1 cellular context compared by ENCODE assay signal in genomic region chr7:79317728-79318127, GRCh38.
TF ChIP-seq lines count a peak whose summit lies in the region.

No MANE protein-coding gene starts in this region.

TF ChIP-seq in HepG2, 621 proteins besides CTCF, POLR2A, EP300 and RAD21 (continued from another document and continues in another):
- TF ChIP-seq, protein P1, sequence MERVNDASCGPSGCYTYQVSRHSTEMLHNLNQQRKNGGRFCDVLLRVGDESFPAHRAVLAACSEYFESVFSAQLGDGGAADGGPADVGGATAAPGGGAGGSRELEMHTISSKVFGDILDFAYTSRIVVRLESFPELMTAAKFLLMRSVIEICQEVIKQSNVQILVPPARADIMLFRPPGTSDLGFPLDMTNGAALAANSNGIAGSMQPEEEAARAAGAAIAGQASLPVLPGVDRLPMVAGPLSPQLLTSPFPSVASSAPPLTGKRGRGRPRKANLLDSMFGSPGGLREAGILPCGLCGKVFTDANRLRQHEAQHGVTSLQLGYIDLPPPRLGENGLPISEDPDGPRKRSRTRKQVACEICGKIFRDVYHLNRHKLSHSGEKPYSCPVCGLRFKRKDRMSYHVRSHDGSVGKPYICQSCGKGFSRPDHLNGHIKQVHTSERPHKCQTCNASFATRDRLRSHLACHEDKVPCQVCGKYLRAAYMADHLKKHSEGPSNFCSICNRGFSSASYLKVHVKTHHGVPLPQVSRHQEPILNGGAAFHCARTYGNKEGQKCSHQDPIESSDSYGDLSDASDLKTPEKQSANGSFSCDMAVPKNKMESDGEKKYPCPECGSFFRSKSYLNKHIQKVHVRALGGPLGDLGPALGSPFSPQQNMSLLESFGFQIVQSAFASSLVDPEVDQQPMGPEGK (CRISPR knock-in tag; IDR thresholded peaks at IDR 0.05), result no peak
- peak; percentile 81 for TF ChIP-seq ONECUT2 (CRISPR knock-in tag; IDR thresholded peaks at IDR 0.05)
- no peak for TF ChIP-seq NR2F1 (CRISPR knock-in tag; IDR thresholded peaks at IDR 0.05)
- TF ChIP-seq ZHX2 (IDR thresholded peaks at IDR 0.05; ENCODE audit: low read depth), result no peak
- no peak for TF ChIP-seq ZHX2 (CRISPR knock-in tag; IDR thresholded peaks at IDR 0.05; ENCODE audit: borderline replicate concordance)
- TF ChIP-seq NFKBIZ (CRISPR knock-in tag; IDR thresholded peaks at IDR 0.05), result no peak
- TF ChIP-seq, protein P2, sequence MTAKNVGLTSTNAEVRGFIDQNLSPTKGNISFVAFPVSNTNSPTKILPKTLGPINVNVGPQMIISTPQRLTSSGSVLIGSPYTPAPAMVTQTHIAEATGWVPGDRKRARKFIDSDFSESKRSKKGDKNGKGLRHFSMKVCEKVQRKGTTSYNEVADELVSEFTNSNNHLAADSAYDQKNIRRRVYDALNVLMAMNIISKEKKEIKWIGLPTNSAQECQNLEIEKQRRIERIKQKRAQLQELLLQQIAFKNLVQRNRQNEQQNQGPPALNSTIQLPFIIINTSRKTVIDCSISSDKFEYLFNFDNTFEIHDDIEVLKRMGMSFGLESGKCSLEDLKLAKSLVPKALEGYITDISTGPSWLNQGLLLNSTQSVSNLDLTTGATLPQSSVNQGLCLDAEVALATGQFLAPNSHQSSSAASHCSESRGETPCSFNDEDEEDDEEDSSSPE (CRISPR knock-in tag; IDR thresholded peaks at IDR 0.05), result no peak
- no peak for TF ChIP-seq AHR (CRISPR knock-in tag; IDR thresholded peaks at IDR 0.05)
- TF ChIP-seq HNRNPK (IDR thresholded peaks at IDR 0.05; ENCODE audit: low read depth, low read length, poor library complexity, severe bottlenecking), result no peak
- no peak for TF ChIP-seq HNRNPH1 (optimal IDR thresholded peaks at IDR 0.05; ENCODE audit: low read depth, low read length)
- TF ChIP-seq ZNF225 (CRISPR knock-in tag; IDR thresholded peaks at IDR 0.05), result no peak
- peak; percentile 97 for TF ChIP-seq FOSL2 (CRISPR knock-in tag; IDR thresholded peaks at IDR 0.05)
- TF ChIP-seq, protein P3, sequence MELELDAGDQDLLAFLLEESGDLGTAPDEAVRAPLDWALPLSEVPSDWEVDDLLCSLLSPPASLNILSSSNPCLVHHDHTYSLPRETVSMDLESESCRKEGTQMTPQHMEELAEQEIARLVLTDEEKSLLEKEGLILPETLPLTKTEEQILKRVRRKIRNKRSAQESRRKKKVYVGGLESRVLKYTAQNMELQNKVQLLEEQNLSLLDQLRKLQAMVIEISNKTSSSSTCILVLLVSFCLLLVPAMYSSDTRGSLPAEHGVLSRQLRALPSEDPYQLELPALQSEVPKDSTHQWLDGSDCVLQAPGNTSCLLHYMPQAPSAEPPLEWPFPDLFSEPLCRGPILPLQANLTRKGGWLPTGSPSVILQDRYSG (CRISPR knock-in tag; IDR thresholded peaks at IDR 0.05), result no peak
- TF ChIP-seq, protein P4, sequence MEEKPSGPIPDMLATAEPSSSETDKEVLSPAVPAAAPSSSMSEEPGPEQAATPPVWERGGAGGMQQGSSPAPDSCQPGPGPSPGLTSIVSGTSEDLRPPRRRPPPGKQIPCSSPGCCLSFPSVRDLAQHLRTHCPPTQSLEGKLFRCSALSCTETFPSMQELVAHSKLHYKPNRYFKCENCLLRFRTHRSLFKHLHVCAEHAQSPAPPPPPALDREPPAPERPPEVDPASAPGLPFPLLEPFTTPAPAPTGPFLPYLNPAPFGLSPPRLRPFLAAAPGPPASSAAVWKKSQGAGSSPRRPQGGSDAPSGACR (CRISPR knock-in tag; IDR thresholded peaks at IDR 0.05), result no peak
- TF ChIP-seq HOXA9 (CRISPR knock-in tag; IDR thresholded peaks at IDR 0.05; ENCODE audit: borderline replicate concordance), result no peak
- TF ChIP-seq, protein P5, sequence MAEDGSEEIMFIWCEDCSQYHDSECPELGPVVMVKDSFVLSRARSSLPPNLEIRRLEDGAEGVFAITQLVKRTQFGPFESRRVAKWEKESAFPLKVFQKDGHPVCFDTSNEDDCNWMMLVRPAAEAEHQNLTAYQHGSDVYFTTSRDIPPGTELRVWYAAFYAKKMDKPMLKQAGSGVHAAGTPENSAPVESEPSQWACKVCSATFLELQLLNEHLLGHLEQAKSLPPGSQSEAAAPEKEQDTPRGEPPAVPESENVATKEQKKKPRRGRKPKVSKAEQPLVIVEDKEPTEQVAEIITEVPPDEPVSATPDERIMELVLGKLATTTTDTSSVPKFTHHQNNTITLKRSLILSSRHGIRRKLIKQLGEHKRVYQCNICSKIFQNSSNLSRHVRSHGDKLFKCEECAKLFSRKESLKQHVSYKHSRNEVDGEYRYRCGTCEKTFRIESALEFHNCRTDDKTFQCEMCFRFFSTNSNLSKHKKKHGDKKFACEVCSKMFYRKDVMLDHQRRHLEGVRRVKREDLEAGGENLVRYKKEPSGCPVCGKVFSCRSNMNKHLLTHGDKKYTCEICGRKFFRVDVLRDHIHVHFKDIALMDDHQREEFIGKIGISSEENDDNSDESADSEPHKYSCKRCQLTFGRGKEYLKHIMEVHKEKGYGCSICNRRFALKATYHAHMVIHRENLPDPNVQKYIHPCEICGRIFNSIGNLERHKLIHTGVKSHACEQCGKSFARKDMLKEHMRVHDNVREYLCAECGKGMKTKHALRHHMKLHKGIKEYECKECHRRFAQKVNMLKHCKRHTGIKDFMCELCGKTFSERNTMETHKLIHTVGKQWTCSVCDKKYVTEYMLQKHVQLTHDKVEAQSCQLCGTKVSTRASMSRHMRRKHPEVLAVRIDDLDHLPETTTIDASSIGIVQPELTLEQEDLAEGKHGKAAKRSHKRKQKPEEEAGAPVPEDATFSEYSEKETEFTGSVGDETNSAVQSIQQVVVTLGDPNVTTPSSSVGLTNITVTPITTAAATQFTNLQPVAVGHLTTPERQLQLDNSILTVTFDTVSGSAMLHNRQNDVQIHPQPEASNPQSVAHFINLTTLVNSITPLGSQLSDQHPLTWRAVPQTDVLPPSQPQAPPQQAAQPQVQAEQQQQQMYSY (CRISPR knock-in tag; IDR thresholded peaks at IDR 0.05), result no peak
- no peak for TF ChIP-seq SP5 (CRISPR knock-in tag; IDR thresholded peaks at IDR 0.05; ENCODE audit: borderline replicate concordance, low read depth)
- no peak for TF ChIP-seq CEBPB (IDR thresholded peaks at IDR 0.05; ENCODE audit: borderline replicate concordance, low read depth, low read length)
- TF ChIP-seq AKNA (CRISPR knock-in tag; IDR thresholded peaks at IDR 0.05; ENCODE audit: borderline replicate concordance), result no peak
- no peak for TF ChIP-seq SNRNP70 (IDR thresholded peaks at IDR 0.05; ENCODE audit: low read depth, low read length)
- TF ChIP-seq NR3C1 (CRISPR knock-in tag; IDR thresholded peaks at IDR 0.05), result no peak
- no peak for TF ChIP-seq FOXO1 (CRISPR knock-in tag; IDR thresholded peaks at IDR 0.05)
- TF ChIP-seq PRDM10 (CRISPR knock-in tag; IDR thresholded peaks at IDR 0.05; ENCODE audit: low read depth), result no peak
- no peak for TF ChIP-seq NFE2L1 (CRISPR knock-in tag; IDR thresholded peaks at IDR 0.05; ENCODE audit: borderline replicate concordance)
- TF ChIP-seq ZNF678 (CRISPR knock-in tag; IDR thresholded peaks at IDR 0.05), result no peak
- TF ChIP-seq CREB1 (IDR thresholded peaks at IDR 0.05), result peak; percentile 27; the same call in 1 of the 2 replicates
- TF ChIP-seq CREB1 (CRISPR knock-in tag; IDR thresholded peaks at IDR 0.05), result no peak
- TF ChIP-seq NCOA2 (CRISPR knock-in tag; IDR thresholded peaks at IDR 0.05), result peak; percentile 41; the same call in 1 of the 2 replicates
- TF ChIP-seq IKZF4 (CRISPR knock-in tag; IDR thresholded peaks at IDR 0.05; ENCODE audit: borderline replicate concordance, low read depth, not compliant biosample characterization), result no peak
- no peak for TF ChIP-seq ATRX (CRISPR knock-in tag; IDR thresholded peaks at IDR 0.05; ENCODE audit: borderline replicate concordance)
- no peak for TF ChIP-seq ZNF207 (IDR thresholded peaks at IDR 0.05; ENCODE audit: borderline replicate concordance)
- TF ChIP-seq ZNF670 (CRISPR knock-in tag; IDR thresholded peaks at IDR 0.05; ENCODE audit: borderline replicate concordance), result no peak
- no peak for TF ChIP-seq ZNF180 (CRISPR knock-in tag; IDR thresholded peaks at IDR 0.05; ENCODE audit: borderline replicate concordance, low read depth)
- no peak; the same call in 1 of the 2 replicates for TF ChIP-seq MEIS1 (CRISPR knock-in tag; IDR thresholded peaks at IDR 0.05; ENCODE audit: borderline replicate concordance)
